Comparison of ENCODE assay signal across 8 cellular contexts in genomic region chr19:42282036-42282762, GRCh38. TPM values are rescaled to one million over a fixed set of nuclear protein-coding genes. Genes with fewer than 3 reads are reported as not detected.
DNase-seq lines count a peak whose midpoint lies in the region; ATAC-seq lines count a peak whose summit lies in the region.

No MANE protein-coding gene starts in this region.

- no peaks in the 10 kb centered on the region for H3K9me3 ChIP-seq in duodenal mucosa (ENCODE audit: control insufficient read depth in 1 of 2, low read length in 2 of 2)

- H3K27me3 Mint-ChIP-seq in naive thymus-derived CD8-positive, alpha-beta T cell = no peaks in the 10 kb centered on the region

- ATAC-seq in naive thymus-derived CD8-positive, alpha-beta T cell = no peak
- ATAC-seq in HG03108 (IDR thresholded peaks at IDR 0.05; ENCODE audit: unreplicated experiment) (no peak), HG02763 (IDR thresholded peaks at IDR 0.05; ENCODE audit: unreplicated experiment) (no peak)

- H3K36me3 Mint-ChIP-seq in naive thymus-derived CD8-positive, alpha-beta T cell = peaks cover 0 to 5% (median 0%) of the 10 kb centered on the region in 3 donors

- H3K36me3 ChIP-seq in duodenal mucosa (ENCODE audit: control insufficient read depth in 1 of 2, insufficient read depth in 2 of 2, low read length in 2 of 2) = peaks cover 0 to 6% of the 10 kb centered on the region in 2 donors

- peak overlapping the region; percentile 84 for H3K27ac ChIP-seq in duodenal mucosa (ENCODE audit: low read depth, low read length)

- peak overlapping the region; percentile 73 for H3K4me3 ChIP-seq in Jurkat, Clone E6-1 (ENCODE audit: low read length)
- no peak overlapping the region for H3K4me3 ChIP-seq in duodenal mucosa (ENCODE audit: low read depth in 1 of 2, low read length in 2 of 2)

- H3K9me3 Mint-ChIP-seq in naive thymus-derived CD8-positive, alpha-beta T cell = no peaks in the 10 kb centered on the region

- peaks cover 62 to 68% of the 10 kb centered on the region in 2 donors for H3K4me1 ChIP-seq in duodenal mucosa (ENCODE audit: control insufficient read depth in 1 of 2, insufficient read depth in 2 of 2, low read length in 2 of 2)

- peak overlapping the region in 8 of 10 donors; percentile 60 to 87 (median 74) for H3K4me3 Mint-ChIP-seq in naive thymus-derived CD8-positive, alpha-beta T cell

- POLR2A ChIA-PET in naive thymus-derived CD8-positive, alpha-beta T cell (lab: Charles Lee) = interaction anchor here (0.6 to 6.6 kb wide), 10 partner anchors 8 to 161 kb away, joined by 3 to 121 read pairs (median 4); partner anchors contain the start of genes CIC, ERF, GSK3A and POU2F2

- peak overlapping the region; percentile 15 to 23 for H3K9ac ChIP-seq in duodenal mucosa (ENCODE audit: low read depth in 1 of 2, low read length in 2 of 2)

- peaks cover 36 to 53% (median 41%) of the 10 kb centered on the region in 4 donors for H3K4me1 Mint-ChIP-seq in naive thymus-derived CD8-positive, alpha-beta T cell

- DNase-seq in Ammon's horn (ENCODE audit: low spot score) (peak; percentile 18), AG20443 (ENCODE audit: low spot score) (no peak), occipital lobe (lab: John Stamatoyannopoulos, UW) (no peak)
- no peak for DNase-seq in Jurkat, Clone E6-1 (ENCODE audit: low read depth, low spot score)
- DNase-seq in naive thymus-derived CD8-positive, alpha-beta T cell = peak in 1 of 10 donors; percentile 18

- peak overlapping the region in 1 of 10 donors; percentile 94 for H3K27ac Mint-ChIP-seq in naive thymus-derived CD8-positive, alpha-beta T cell

- H3K27me3 ChIP-seq in duodenal mucosa (ENCODE audit: control insufficient read depth in 1 of 2, insufficient read depth in 2 of 2, low read length in 2 of 2) = no peaks in the 10 kb centered on the region

RNA-seq across cellular contexts. Expression of gene CIC, which starts 13.1 kb away (rescaled TPM):
- 33.3 TPM for polyA plus RNA-seq in Jurkat, Clone E6-1 (2012; ENCODE audit: insufficient read depth, insufficient read length)
- total RNA-seq in naive thymus-derived CD8-positive, alpha-beta T cell = 10 to 100 TPM; 84.7 to 87.4 TPM
- polyA plus RNA-seq in naive thymus-derived CD8-positive, alpha-beta T cell = 1 to 10 TPM in 2 of 3 donors, under 1 TPM in 1; 0.43 to 1.8 (median 1.3) TPM
- 19.5 TPM for total RNA-seq in occipital lobe

RNA-seq across cellular contexts. Expression of gene PRR19, which starts 19.7 kb away (rescaled TPM):
- polyA plus RNA-seq in Jurkat, Clone E6-1 (2012; ENCODE audit: insufficient read depth, insufficient read length) = 0.87 TPM
- under 1 TPM in 1 of 2 experiments, not detected in 1; 0.25 TPM for total RNA-seq in naive thymus-derived CD8-positive, alpha-beta T cell
- under 1 TPM in 2 of 3 donors, not detected in 1; 0.32 to 0.49 TPM for polyA plus RNA-seq in naive thymus-derived CD8-positive, alpha-beta T cell
- total RNA-seq in occipital lobe = 1.4 TPM

RNA-seq across cellular contexts. Expression of gene PAFAH1B3, which starts 20.2 kb away (rescaled TPM):
- polyA plus RNA-seq in Jurkat, Clone E6-1 (2012; ENCODE audit: insufficient read depth, insufficient read length) = 247 TPM
- 10 to 100 TPM; 15.4 to 17.7 TPM for total RNA-seq in naive thymus-derived CD8-positive, alpha-beta T cell
- 10 to 100 TPM; 38.4 to 48.1 (median 43.6) TPM for polyA plus RNA-seq in naive thymus-derived CD8-positive, alpha-beta T cell
- 198 TPM for total RNA-seq in occipital lobe

RNA-seq across cellular contexts. Expression of gene ERF, which starts 27.3 kb away (rescaled TPM):
- 28.7 TPM for polyA plus RNA-seq in Jurkat, Clone E6-1 (2012; ENCODE audit: insufficient read depth, insufficient read length)
- total RNA-seq in naive thymus-derived CD8-positive, alpha-beta T cell = 10 to 100 TPM; 41.0 to 47.3 TPM
- 1 to 10 TPM; 2.8 to 6.2 (median 4.6) TPM for polyA plus RNA-seq in naive thymus-derived CD8-positive, alpha-beta T cell
- 7.8 TPM for total RNA-seq in occipital lobe

RNA-seq across cellular contexts. Expression of gene TMEM145, which starts 30.9 kb away (rescaled TPM):
- polyA plus RNA-seq in Jurkat, Clone E6-1 (2012; ENCODE audit: insufficient read depth, insufficient read length) = 2.8 TPM
- not detected for total RNA-seq in naive thymus-derived CD8-positive, alpha-beta T cell
- polyA plus RNA-seq in naive thymus-derived CD8-positive, alpha-beta T cell = not detected
- 47.1 TPM for total RNA-seq in occipital lobe

Comparison
In these comparisons a context has a peak if more than half of its experiments do, and no peak if none do; other contexts are left out.
1. RNA of gene PAFAH1B3, which starts 20.2 kb away (total RNA-seq): 198 TPM in occipital lobe (single experiment); 15.4 to 17.7 TPM in naive thymus-derived CD8-positive, alpha-beta T cell; every median in the first group is over 10 times any median in the second.